ENCODE assay signal across 8 cellular contexts in genomic region chr4:2812600-2812932, GRCh38. TPM values are rescaled to one million over a fixed set of nuclear protein-coding genes. Genes with fewer than 3 reads are reported as not detected.
DNase-seq lines count a peak whose midpoint lies in the region; ATAC-seq, FAIRE-seq and TF ChIP-seq lines count a peak whose summit lies in the region.

No MANE protein-coding gene starts in this region.

- peaks cover 16% of the 10 kb centered on the region for H3K36me3 Mint-ChIP-seq in astrocyte (ENCODE audit: low read depth, unreplicated experiment)
- no peaks in the 10 kb centered on the region for H3K36me3 Mint-ChIP-seq in natural killer cell

- TF ChIP-seq CTCF in C4-2B (conservative IDR thresholded peaks at IDR 0.05) (no peak), astrocyte (IDR thresholded peaks at IDR 0.05; ENCODE audit: insufficient read depth, low read depth, low read length) (no peak), natural killer cell (IDR thresholded peaks at IDR 0.05) (no peak)

- peaks cover 14% of the 10 kb centered on the region for H3K9me3 Mint-ChIP-seq in astrocyte (ENCODE audit: unreplicated experiment)
- H3K9me3 Mint-ChIP-seq in natural killer cell, result no peaks in the 10 kb centered on the region

- no peaks in the 10 kb centered on the region for H3K36me3 ChIP-seq in astrocyte (ENCODE audit: insufficient read depth, low read length)

- H3K27me3 Mint-ChIP-seq in astrocyte (ENCODE audit: low read depth, unreplicated experiment), result no peaks in the 10 kb centered on the region
- no peaks in the 10 kb centered on the region for H3K27me3 Mint-ChIP-seq in natural killer cell (ENCODE audit: low read depth in 2 of 2)

- ATAC-seq in HG03066 (IDR thresholded peaks at IDR 0.05; ENCODE audit: low read depth, unreplicated experiment) (peak; percentile 22), natural killer cell (no peak)

- H2AFZ ChIP-seq in astrocyte (ENCODE audit: low read depth, low read length), result peak overlapping the region; percentile 71

- peaks cover 25% of the 10 kb centered on the region for H3K79me2 ChIP-seq in astrocyte (ENCODE audit: insufficient read depth, low read length)

- DNase-seq in astrocyte (ENCODE audit: low read depth) (no peak), natural killer cell (no peak), NCI-H2196 treated with DMSO at 0.1 percent for 48 hours (lab: John Stamatoyannopoulos, UW; ENCODE audit: unreplicated experiment) (no peak), iPS-NIHi11 (ENCODE audit: low spot score) (no peak), DMS53 (lab: John Stamatoyannopoulos, UW) (no peak), medulla oblongata (ENCODE audit: extremely low spot score) (no peak)

- H3K27me3 ChIP-seq in astrocyte (ENCODE audit: insufficient read depth, low read length), result no peaks in the 10 kb centered on the region

- H4K20me1 ChIP-seq in astrocyte (ENCODE audit: insufficient read depth, low read length), result peaks cover 16% of the 10 kb centered on the region

- H3K27ac Mint-ChIP-seq in astrocyte (ENCODE audit: unreplicated experiment) (no peak overlapping the region), natural killer cell (peak overlapping the region; percentile 98 to 99)

- peak overlapping the region; percentile 60 for H3K4me2 ChIP-seq in astrocyte (ENCODE audit: low read length)

- H3K9me3 ChIP-seq in astrocyte (ENCODE audit: insufficient read depth, low read depth, low read length), result peaks cover 4% of the 10 kb centered on the region

- intact Hi-C loops in natural killer cell (cut with micrococcal nuclease), result loop anchor here (1.0 to 10.0 kb wide), 4 partner anchors 23 to 122 kb away; no protein-coding TSS in a partner anchor

- peaks cover 11% of the 10 kb centered on the region for H3K4me1 Mint-ChIP-seq in astrocyte (ENCODE audit: low read depth, unreplicated experiment)
- H3K4me1 Mint-ChIP-seq in natural killer cell, result peaks cover 50 to 74% of the 10 kb centered on the region in 2 donors

- peak overlapping the region; percentile 5 for H3K4me3 ChIP-seq in astrocyte (ENCODE audit: insufficient read depth, low read depth, low read length)

- H3K4me3 Mint-ChIP-seq in astrocyte (ENCODE audit: unreplicated experiment) (peak overlapping the region; percentile 34), natural killer cell (peak overlapping the region; percentile 81)

- no peak for FAIRE-seq in astrocyte (lab: Jason Lieb, UNC)

- peaks cover 17% of the 10 kb centered on the region for H3K4me1 ChIP-seq in astrocyte (ENCODE audit: insufficient read depth, low read length)

- peak overlapping the region; percentile 58 for H3K9ac ChIP-seq in astrocyte (ENCODE audit: low read length)

- H3K27ac ChIP-seq in C4-2B (peak overlapping the region; percentile 86), astrocyte (ENCODE audit: low read depth, low read length) (peak overlapping the region; percentile 33)

RNA-seq across cellular contexts. Expression of gene SH3BP2, which starts 19.7 kb away (rescaled TPM):
- 33.7 and 35.0 TPM in 2 replicates for total RNA-seq in astrocyte
- 100 to 1,000 TPM; 213 to 283 (median 221) TPM for total RNA-seq in natural killer cell

RNA-seq across cellular contexts. Expression of gene ADD1, which starts 31.1 kb away (rescaled TPM):
- total RNA-seq in astrocyte (258 and 280 TPM in 2 replicates), natural killer cell (100 to 1,000 TPM; 383 to 465 (median 452) TPM)

RNA-seq across cellular contexts. Expression of gene TNIP2, which starts 56.4 kb away (rescaled TPM):
- total RNA-seq in astrocyte (31.1 and 33.7 TPM in 2 replicates), natural killer cell (10 to 100 TPM; 35.6 to 53.9 (median 41.6) TPM)
